18 cellular contexts compared by ENCODE assay signal in the genomic region with DNA sequence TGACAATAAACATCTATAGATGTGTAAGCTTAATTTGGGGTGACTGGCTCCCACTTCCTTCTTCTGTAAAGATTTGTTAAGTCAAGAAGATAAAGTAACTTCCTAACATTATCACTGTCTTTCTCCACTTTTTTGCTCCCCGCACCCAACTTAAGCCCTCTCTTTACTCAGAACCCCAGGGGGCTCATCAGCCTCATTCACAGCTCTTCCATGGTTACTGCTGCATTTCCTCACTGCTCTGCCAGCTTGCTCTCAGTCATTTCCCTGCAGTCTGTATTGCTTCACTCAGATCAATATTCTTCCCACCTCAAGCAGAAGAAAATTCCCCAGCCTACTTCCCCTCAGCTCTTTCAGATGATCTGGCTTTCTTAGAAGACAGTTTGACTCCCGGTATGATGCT.
"Had no signal": no experiment of that assay in that cellular context is flagged by ENCODE, and none has a peak within 500 bp of the region (broad histone marks: within the 10 kb centered on the region; RNA-seq: fewer than 3 reads in every experiment).

No MANE protein-coding gene starts in this region.

- H3K27ac ChIP-seq: colonic mucosa, heart left ventricle, spleen, tibial artery, upper lobe of left lung, uterus had no signal

- ATAC-seq: esophagus mucosa; heart left ventricle; naive thymus-derived CD4-positive, alpha-beta T cell; sciatic nerve; stimulated activated memory B cell treated with anti-CD40 and anti-IgM and Interleukin-4, amounts not matched to agents 10 μg/mL and 1 μg/mL and 100 μg/mL, for 72 hours had no signal

- H3K36me3 ChIP-seq: colonic mucosa, heart left ventricle, spleen, tibial artery, upper lobe of left lung, uterus had no signal

- H3K27ac Mint-ChIP-seq: naive thymus-derived CD4-positive, alpha-beta T cell; nephron progenitor cell; stimulated activated memory B cell treated with anti-CD40 and anti-IgM and Interleukin-4, amounts not matched to agents 10 μg/mL and 1 μg/mL and 100 μg/mL, for 72 hours; stimulated activated naive CD8-positive, alpha-beta T cell treated with anti-CD3 and anti-CD28 coated beads, Interleukin-15, Interleukin-2, amounts not matched to agents 100 ng/mL and 50 ng/mL, for 24 hours had no signal

- H3K9me3 Mint-ChIP-seq: nephron progenitor cell had no signal

- H3K36me3 Mint-ChIP-seq: naive thymus-derived CD4-positive, alpha-beta T cell; stimulated activated memory B cell treated with anti-CD40 and anti-IgM and Interleukin-4, amounts not matched to agents 10 μg/mL and 1 μg/mL and 100 μg/mL, for 72 hours had no signal

- H3K4me1 Mint-ChIP-seq: naive thymus-derived CD4-positive, alpha-beta T cell; nephron progenitor cell; stimulated activated memory B cell treated with anti-CD40 and anti-IgM and Interleukin-4, amounts not matched to agents 10 μg/mL and 1 μg/mL and 100 μg/mL, for 72 hours had no signal

- DNase-seq: colonic mucosa; effector CD4-positive, alpha-beta T cell; heart left ventricle; hippocampal formation; naive thymus-derived CD4-positive, alpha-beta T cell; nephron progenitor cell; posterior cingulate gyrus; spleen; stimulated activated CD4-positive, alpha-beta T cell treated with anti-CD3 and anti-CD28 coated beads, Interleukin-15, amount 100 ng/mL, for 24 hours; stimulated activated CD4-positive, alpha-beta T cell treated with anti-CD3 and anti-CD28 coated beads, Interleukin-1b, Interleukin-23, amount 100 ng/mL, for 48 hours; stimulated activated CD4-positive, alpha-beta T cell treated with anti-CD3 and anti-CD28 coated beads, Interleukin-4, amount 100 ng/mL, for 24 hours; tibial artery; upper lobe of left lung; uterus had no signal

- H3K4me3 Mint-ChIP-seq: naive thymus-derived CD4-positive, alpha-beta T cell; nephron progenitor cell; stimulated activated memory B cell treated with anti-CD40 and anti-IgM and Interleukin-4, amounts not matched to agents 10 μg/mL and 1 μg/mL and 100 μg/mL, for 72 hours; stimulated activated naive CD8-positive, alpha-beta T cell treated with anti-CD3 and anti-CD28 coated beads, Interleukin-15, Interleukin-2, amounts not matched to agents 100 ng/mL and 50 ng/mL, for 24 hours had no signal

- H3K27me3 ChIP-seq: colonic mucosa, heart left ventricle, spleen, tibial artery, upper lobe of left lung, uterus had no signal

- H3K9me3 ChIP-seq: colonic mucosa, tibial artery, upper lobe of left lung, uterus had no signal

- H3K27me3 Mint-ChIP-seq: naive thymus-derived CD4-positive, alpha-beta T cell; stimulated activated memory B cell treated with anti-CD40 and anti-IgM and Interleukin-4, amounts not matched to agents 10 μg/mL and 1 μg/mL and 100 μg/mL, for 72 hours; stimulated activated naive CD8-positive, alpha-beta T cell treated with anti-CD3 and anti-CD28 coated beads, Interleukin-15, Interleukin-2, amounts not matched to agents 100 ng/mL and 50 ng/mL, for 24 hours had no signal

- H3K4me3 ChIP-seq: colonic mucosa, heart left ventricle, spleen, tibial artery, upper lobe of left lung, uterus had no signal

- H3K4me1 ChIP-seq: colonic mucosa, heart left ventricle, spleen, tibial artery, upper lobe of left lung, uterus had no signal
